Comparison of ENCODE assay signal across 13 cellular contexts in the genomic region with DNA sequence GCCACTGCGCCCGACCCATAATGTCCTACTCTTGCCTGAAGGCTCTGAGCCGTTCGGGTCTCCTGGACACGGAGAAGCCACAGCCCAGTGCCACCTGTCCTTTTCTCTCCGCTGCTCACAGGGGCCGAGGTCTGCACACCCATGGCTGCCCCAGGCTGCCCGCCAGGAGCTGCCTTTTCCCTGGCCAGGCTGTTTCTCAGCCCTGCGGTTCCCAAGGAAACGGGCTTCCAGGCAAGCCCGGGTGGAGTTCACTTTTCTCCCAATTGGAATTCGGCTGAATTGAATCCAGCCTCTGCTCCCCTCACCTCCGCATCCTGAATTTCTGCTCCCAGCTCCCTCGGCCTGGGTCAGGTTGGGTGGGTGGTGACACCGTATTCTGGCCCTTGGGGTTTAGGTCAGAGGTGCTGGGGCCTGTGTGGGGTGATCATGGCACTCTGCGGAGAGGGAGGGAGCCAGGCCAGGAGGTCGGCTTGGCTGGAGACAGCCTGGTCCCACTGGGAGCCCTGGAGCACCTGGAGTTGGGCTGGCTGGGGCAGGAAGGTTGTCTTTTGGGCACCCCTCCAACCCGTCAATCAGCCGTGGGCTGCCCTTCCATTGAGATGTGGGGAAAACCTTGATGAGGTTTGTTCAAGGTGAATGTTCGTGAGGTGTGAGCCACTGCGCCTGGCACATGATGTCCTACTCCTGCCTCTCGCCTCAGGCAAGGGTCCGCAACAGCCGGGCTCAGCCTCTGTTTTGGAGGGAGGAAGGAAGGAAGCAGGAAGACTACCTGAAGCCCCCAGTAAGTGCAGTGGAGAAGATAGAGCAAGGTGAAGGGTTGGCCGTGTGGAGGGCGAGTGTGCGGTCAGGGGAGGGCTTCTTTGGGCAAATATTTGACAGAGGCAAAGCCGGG. TPM values are rescaled to one million over a fixed set of nuclear protein-coding genes. Genes with fewer than 3 reads are reported as not detected.
DNase-seq lines count a peak whose midpoint lies in the region; ATAC-seq and TF ChIP-seq lines count a peak whose summit lies in the region.
"Had no signal": no experiment of that assay in that cellular context is flagged by ENCODE, and none has a peak within 500 bp of the region (broad histone marks: within the 10 kb centered on the region; RNA-seq: fewer than 3 reads in every experiment).

No MANE protein-coding gene starts in this region.

- CTCF ChIA-PET in RWPE1 (lab: Yijun Ruan, JAX), result no interaction called here

- no peaks in the 10 kb centered on the region for H3K9me3 ChIP-seq in vagina
- H3K9me3 ChIP-seq: sigmoid colon had no signal

- intact Hi-C loops in vagina (cut with DNase I), result loop anchor here (5.0 kb wide), 1 partner anchor 163 kb away; no protein-coding TSS in a partner anchor

- ATAC-seq in GM18907 (IDR thresholded peaks at IDR 0.05; ENCODE audit: unreplicated experiment), result no peak

- POLR2A ChIA-PET in RWPE1 (lab: Yijun Ruan, JAX; ENCODE audit: low non-redundant PET), result no interaction called here

- no peaks in the 10 kb centered on the region for H3K36me3 ChIP-seq in vagina
- H3K36me3 ChIP-seq: sigmoid colon had no signal

- H3K27ac ChIP-seq in RWPE1, result peak overlapping the region; percentile 99
- no peak overlapping the region for H3K27ac ChIP-seq in vagina
- H3K27ac ChIP-seq: sigmoid colon had no signal

- peaks cover 46% of the 10 kb centered on the region for H3K4me1 ChIP-seq in vagina

- no peak for TF ChIP-seq POLR2A in vagina (IDR thresholded peaks at IDR 0.05)

- DNase-seq in AG08395 (ENCODE audit: low spot score) (peak; percentile 36), DMS 273 treated with DMSO at 0.1 percent for 48 hours (lab: John Stamatoyannopoulos, UW) (peak; percentile 31), RWPE1 (ENCODE audit: low spot score) (no peak), left kidney (ENCODE audit: low read depth, low spot score) (peak; percentile 82), NOMO-1 treated with dmso at 0.1 percent for 144 hours (lab: John Stamatoyannopoulos, UW; ENCODE audit: unreplicated experiment) (no peak), vagina (ENCODE audit: extremely low spot score in 2 of 2) (no peak), occipital lobe (lab: John Stamatoyannopoulos, UW) (no peak)
- DNase-seq: activated naive CD4-positive, alpha-beta T cell treated with anti-CD3 and anti-CD28 coated beads for 36 hours; NCI-H1436; sigmoid colon; stimulated activated CD4-positive, alpha-beta T cell treated with anti-CD3 and anti-CD28 coated beads, Interleukin-4, amount 100 ng/mL, for 1 hour had no signal

- no peak overlapping the region for H3K4me3 ChIP-seq in vagina
- H3K4me3 ChIP-seq: lung, sigmoid colon had no signal

- no peaks in the 10 kb centered on the region for H3K27me3 ChIP-seq in vagina

- TF ChIP-seq CTCF in RWPE1 (conservative IDR thresholded peaks at IDR 0.05; ENCODE audit: low read depth) (no peak), vagina (IDR thresholded peaks at IDR 0.05) (no peak)

RNA-seq across cellular contexts. Expression of a gene that starts 25.1 kb away (rescaled TPM):
- total RNA-seq in vagina, result 18.2 TPM
- 14.0 TPM for total RNA-seq in occipital lobe

RNA-seq across cellular contexts. Expression of a gene that starts 38.4 kb away (rescaled TPM):
- total RNA-seq in vagina (173 TPM), occipital lobe (7.5 TPM)

RNA-seq across cellular contexts. Expression of a gene that starts 50.6 kb away (rescaled TPM):
- 34.4 TPM for total RNA-seq in vagina
- total RNA-seq in occipital lobe, result 34.9 TPM

Comparison
In these comparisons a context has a peak if more than half of its experiments do, and no peak if none do; other contexts are left out.
1. DNase-seq: peak in AG08395 (single experiment), DMS 273 treated with DMSO at 0.1 percent for 48 hours (single experiment) and left kidney (single experiment); none in RWPE1 (single experiment), NOMO-1 treated with dmso at 0.1 percent for 144 hours (single experiment), vagina (0 of 2) and occipital lobe (single experiment).
2. RNA of a gene that starts 38.4 kb away (total RNA-seq): 173 TPM in vagina (single experiment); 7.5 TPM in occipital lobe (single experiment); every median in the first group is over 10 times any median in the second.